ENCODE assay signal across 8 cellular contexts in genomic region chr19:41377977-41378707, GRCh38. TPM values are rescaled to one million over a fixed set of nuclear protein-coding genes. Genes with fewer than 3 reads are reported as not detected.
DNase-seq lines count a peak whose midpoint lies in the region; ATAC-seq and TF ChIP-seq lines count a peak whose summit lies in the region.

No MANE protein-coding gene starts in this region.

- TF ChIP-seq CTCF in smooth muscle cell (IDR thresholded peaks at IDR 0.05; ENCODE audit: borderline replicate concordance, insufficient read depth, poor library complexity, severe bottlenecking): no peak

- H3K9me3 ChIP-seq in smooth muscle cell (replicated peaks; ENCODE audit: low read depth): no peaks in the 10 kb centered on the region

- no peak overlapping the region for H3K4me3 ChIP-seq in smooth muscle cell

- no peak overlapping the region for H3K4me2 ChIP-seq in smooth muscle cell

- H3K4me1 Mint-ChIP-seq in activated CD4-positive, alpha-beta T cell treated with anti-CD3 and anti-CD28 coated beads for 36 hours: peaks cover 17% of the 10 kb centered on the region
- peaks cover 13% of the 10 kb centered on the region for H3K4me1 Mint-ChIP-seq in activated CD4-positive, alpha-beta T cell treated with anti-CD3 and anti-CD28 coated beads, Interleukin-2, amount 10 ng/mL, durations not matched to agents 24 days and 14 days
- peaks cover 20% of the 10 kb centered on the region for H3K4me1 Mint-ChIP-seq in central memory CD8-positive, alpha-beta T cell

- peak; percentile 23 for DNase-seq in activated CD4-positive, alpha-beta T cell treated with anti-CD3 and anti-CD28 coated beads for 36 hours
- DNase-seq in activated CD4-positive, alpha-beta T cell treated with anti-CD3 and anti-CD28 coated beads, Interleukin-2, amount 10 ng/mL, durations not matched to agents 24 days and 14 days: no peak
- no peak for DNase-seq in central memory CD8-positive, alpha-beta T cell (ENCODE audit: low spot score in 2 of 2)
- DNase-seq in smooth muscle cell (lab: John Stamatoyannopoulos, UW; ENCODE audit: unreplicated experiment) (no peak), NCI-H1436 (lab: John Stamatoyannopoulos, UW) (no peak), Ammon's horn (ENCODE audit: low spot score) (no peak), DMS53 (lab: John Stamatoyannopoulos, UW) (no peak)

- CTCF ChIA-PET in activated CD4-positive, alpha-beta T cell treated with anti-CD3 and anti-CD28 coated beads for 36 hours (lab: Charles Lee): interaction anchor here (1.0 kb wide), 1 partner anchor 24 kb away, joined by 3 read pairs; no protein-coding TSS in a partner anchor

- WGBS in smooth muscle cell (ENCODE audit: low lambda C conversion rate): 51% methylated on average over 9 of the region's 9 CpGs

- no peaks in the 10 kb centered on the region for H4K20me1 ChIP-seq in smooth muscle cell (ENCODE audit: low read depth)

- no peaks in the 10 kb centered on the region for H3K4me1 ChIP-seq in smooth muscle cell (ENCODE audit: low read depth)

- H3K79me2 ChIP-seq in smooth muscle cell (ENCODE audit: low read depth): peaks cover 1% of the 10 kb centered on the region

- no peak for ATAC-seq in activated CD4-positive, alpha-beta T cell treated with anti-CD3 and anti-CD28 coated beads for 36 hours
- ATAC-seq in HG02885 (IDR thresholded peaks at IDR 0.05; ENCODE audit: poor library complexity, unreplicated experiment): peak; percentile 54
- no peak for ATAC-seq in central memory CD8-positive, alpha-beta T cell (replicated peaks; ENCODE audit: extremely low read depth, poor library complexity, severe bottlenecking)

- intact Hi-C loops in activated CD4-positive, alpha-beta T cell treated with anti-CD3 and anti-CD28 coated beads for 36 hours (cut with DNase I, micrococcal nuclease): no loop called here
- intact Hi-C loops in activated CD4-positive, alpha-beta T cell treated with anti-CD3 and anti-CD28 coated beads, Interleukin-2, amount 10 ng/mL, durations not matched to agents 24 days and 14 days (cut with micrococcal nuclease): no loop called here

- H3K36me3 ChIP-seq in smooth muscle cell (ENCODE audit: low read depth): no peaks in the 10 kb centered on the region

- H3K9ac ChIP-seq in smooth muscle cell (ENCODE audit: low read depth): no peak overlapping the region

- H3K27me3 Mint-ChIP-seq in activated CD4-positive, alpha-beta T cell treated with anti-CD3 and anti-CD28 coated beads for 36 hours: no peaks in the 10 kb centered on the region
- no peaks in the 10 kb centered on the region for H3K27me3 Mint-ChIP-seq in activated CD4-positive, alpha-beta T cell treated with anti-CD3 and anti-CD28 coated beads, Interleukin-2, amount 10 ng/mL, durations not matched to agents 24 days and 14 days
- no peaks in the 10 kb centered on the region for H3K27me3 Mint-ChIP-seq in central memory CD8-positive, alpha-beta T cell

- peak overlapping the region; percentile 12 for H3K27ac ChIP-seq in smooth muscle cell (ENCODE audit: low read depth)

- peaks cover 6% of the 10 kb centered on the region for H3F3A ChIP-seq in smooth muscle cell (ENCODE audit: low read depth)

- no peak overlapping the region for H2AFZ ChIP-seq in smooth muscle cell (ENCODE audit: low read depth)

- no peaks in the 10 kb centered on the region for H3K9me3 Mint-ChIP-seq in activated CD4-positive, alpha-beta T cell treated with anti-CD3 and anti-CD28 coated beads for 36 hours (ENCODE audit: low read depth)
- H3K9me3 Mint-ChIP-seq in activated CD4-positive, alpha-beta T cell treated with anti-CD3 and anti-CD28 coated beads, Interleukin-2, amount 10 ng/mL, durations not matched to agents 24 days and 14 days: no peaks in the 10 kb centered on the region
- H3K9me3 Mint-ChIP-seq in central memory CD8-positive, alpha-beta T cell: no peaks in the 10 kb centered on the region

- POLR2A ChIA-PET in activated CD4-positive, alpha-beta T cell treated with anti-CD3 and anti-CD28 coated beads for 36 hours (lab: Charles Lee): no interaction called here

- no peaks in the 10 kb centered on the region for H3K27me3 ChIP-seq in smooth muscle cell (ENCODE audit: low read depth)

- H3K36me3 Mint-ChIP-seq in activated CD4-positive, alpha-beta T cell treated with anti-CD3 and anti-CD28 coated beads for 36 hours (ENCODE audit: low read depth): peaks cover 5% of the 10 kb centered on the region
- peaks cover 8% of the 10 kb centered on the region for H3K36me3 Mint-ChIP-seq in activated CD4-positive, alpha-beta T cell treated with anti-CD3 and anti-CD28 coated beads, Interleukin-2, amount 10 ng/mL, durations not matched to agents 24 days and 14 days (ENCODE audit: low read depth)
- H3K36me3 Mint-ChIP-seq in central memory CD8-positive, alpha-beta T cell (ENCODE audit: insufficient read depth): peaks cover 7% of the 10 kb centered on the region

- no peak overlapping the region for H3K27ac Mint-ChIP-seq in activated CD4-positive, alpha-beta T cell treated with anti-CD3 and anti-CD28 coated beads for 36 hours
- H3K27ac Mint-ChIP-seq in activated CD4-positive, alpha-beta T cell treated with anti-CD3 and anti-CD28 coated beads, Interleukin-2, amount 10 ng/mL, durations not matched to agents 24 days and 14 days: no peak overlapping the region
- H3K27ac Mint-ChIP-seq in central memory CD8-positive, alpha-beta T cell (ENCODE audit: low read depth): peak overlapping the region; percentile 40

- no peak overlapping the region for H3K4me3 Mint-ChIP-seq in activated CD4-positive, alpha-beta T cell treated with anti-CD3 and anti-CD28 coated beads for 36 hours
- no peak overlapping the region for H3K4me3 Mint-ChIP-seq in activated CD4-positive, alpha-beta T cell treated with anti-CD3 and anti-CD28 coated beads, Interleukin-2, amount 10 ng/mL, durations not matched to agents 24 days and 14 days
- H3K4me3 Mint-ChIP-seq in central memory CD8-positive, alpha-beta T cell: no peak overlapping the region

RNA-seq across cellular contexts. Expression of gene TMEM91, which starts 1.8 kb away (rescaled TPM):
- 1 to 10 TPM; 3.0 to 4.0 TPM for total RNA-seq in activated CD4-positive, alpha-beta T cell treated with anti-CD3 and anti-CD28 coated beads for 36 hours
- total RNA-seq in activated CD4-positive, alpha-beta T cell treated with anti-CD3 and anti-CD28 coated beads, Interleukin-2, amount 10 ng/mL, durations not matched to agents 24 days and 14 days: 4.2 and 5.8 TPM in 2 replicates
- 11.0 and 19.2 TPM in 2 replicates for total RNA-seq in smooth muscle cell
- polyA plus RNA-seq in smooth muscle cell: 24.3 and 25.6 TPM in 2 replicates

RNA-seq across cellular contexts. Expression of gene B9D2, which starts 14.2 kb away (rescaled TPM):
- total RNA-seq in activated CD4-positive, alpha-beta T cell treated with anti-CD3 and anti-CD28 coated beads for 36 hours: 1 to 10 TPM; 4.0 to 5.2 TPM
- total RNA-seq in activated CD4-positive, alpha-beta T cell treated with anti-CD3 and anti-CD28 coated beads, Interleukin-2, amount 10 ng/mL, durations not matched to agents 24 days and 14 days: 6.3 and 8.6 TPM in 2 replicates
- total RNA-seq in smooth muscle cell: 1.6 and 2.1 TPM in 2 replicates
- polyA plus RNA-seq in smooth muscle cell: 12.2 and 13.9 TPM in 2 replicates

RNA-seq across cellular contexts. Expression of gene EXOSC5, which starts 19.0 kb away (rescaled TPM):
- total RNA-seq in activated CD4-positive, alpha-beta T cell treated with anti-CD3 and anti-CD28 coated beads for 36 hours: 10 to 100 TPM; 32.7 to 47.8 TPM
- total RNA-seq in activated CD4-positive, alpha-beta T cell treated with anti-CD3 and anti-CD28 coated beads, Interleukin-2, amount 10 ng/mL, durations not matched to agents 24 days and 14 days: 65.8 and 69.2 TPM in 2 replicates
- total RNA-seq in smooth muscle cell: 5.4 and 5.6 TPM in 2 replicates
- polyA plus RNA-seq in smooth muscle cell: 19.5 and 22.1 TPM in 2 replicates

RNA-seq across cellular contexts. Expression of gene BCKDHA, which starts 19.5 kb away (rescaled TPM):
- total RNA-seq in activated CD4-positive, alpha-beta T cell treated with anti-CD3 and anti-CD28 coated beads for 36 hours: 10 to 100 TPM; 14.5 to 25.4 TPM
- total RNA-seq in activated CD4-positive, alpha-beta T cell treated with anti-CD3 and anti-CD28 coated beads, Interleukin-2, amount 10 ng/mL, durations not matched to agents 24 days and 14 days: 11.4 and 20.1 TPM in 2 replicates
- total RNA-seq in smooth muscle cell: 24.6 and 30.3 TPM in 2 replicates
- 47.9 and 53.9 TPM in 2 replicates for polyA plus RNA-seq in smooth muscle cell

RNA-seq across cellular contexts. Expression of gene TGFB1, which starts 24.4 kb away (rescaled TPM):
- 10 to 100 TPM; 86.2 to 99.0 TPM for total RNA-seq in activated CD4-positive, alpha-beta T cell treated with anti-CD3 and anti-CD28 coated beads for 36 hours
- total RNA-seq in activated CD4-positive, alpha-beta T cell treated with anti-CD3 and anti-CD28 coated beads, Interleukin-2, amount 10 ng/mL, durations not matched to agents 24 days and 14 days: 125 and 127 TPM in 2 replicates
- total RNA-seq in smooth muscle cell: 37.6 and 51.7 TPM in 2 replicates
- polyA plus RNA-seq in smooth muscle cell: 199 and 216 TPM in 2 replicates
